In the genomic region with DNA sequence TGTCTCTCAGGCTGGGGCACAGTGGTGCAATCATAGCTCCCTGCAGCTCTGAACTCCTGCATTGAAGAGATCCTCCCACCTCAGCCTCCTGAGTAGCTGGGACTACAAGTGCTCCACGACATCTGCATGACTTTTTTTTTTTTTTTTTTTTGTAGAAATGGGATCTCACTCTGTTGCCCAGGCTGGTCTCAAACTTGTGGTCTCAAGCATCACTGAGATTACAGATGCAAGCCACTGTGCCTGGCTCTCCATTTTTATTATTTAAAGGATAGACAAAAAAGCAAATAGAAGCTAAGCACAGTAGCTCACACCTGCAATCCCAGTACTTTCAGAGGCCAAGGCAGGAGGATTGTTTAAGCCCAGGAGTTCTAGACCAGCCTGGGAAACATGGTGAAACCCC, we compare ENCODE assay signal across 34 cellular contexts.
"Had no signal": no experiment of that assay in that cellular context is flagged by ENCODE, and none has a peak within 500 bp of the region (broad histone marks: within the 10 kb centered on the region; RNA-seq: fewer than 3 reads in every experiment).

No MANE protein-coding gene starts in this region.

- H3K4me3 ChIP-seq: MG63 had no signal

- H3K27me3 ChIP-seq: MG63 had no signal

- H3K9me3 ChIP-seq: MG63 had no signal

- DNase-seq: Karpas-422, Kasumi-1, MG63, MM.1S, MV-4-11, NCI-H1048, NCI-H1092, NCI-H1092 treated with DMSO at 0.1 percent for 48 hours, NCI-H1105, NCI-H1105 treated with DMSO at 0.1 percent for 48 hours, NCI-H1417, NCI-H1417 treated with DMSO at 0.1 percent for 48 hours, NCI-H1436, NCI-H1436 treated with DMSO at 0.1 percent for 48 hours, NCI-H146, NCI-H1694, NCI-H1694 treated with DMSO at 0.1 percent for 48 hours, NCI-H187, NCI-H187 treated with DMSO at 0.1 percent for 48 hours, NCI-H1930, NCI-H2029, NCI-H2029 treated with DMSO at 0.1 percent for 48 hours, NCI-H2081, NCI-H2081 treated with DMSO at 0.1 percent for 48 hours, NCI-H2107, NCI-H2171, NCI-H2171 treated with DMSO at 0.1 percent for 48 hours, NCI-H2227 treated with DMSO at 0.1 percent for 48 hours, NCI-H226, NCI-H345, NCI-H446, NCI-H446 treated with DMSO at 0.1 percent for 48 hours, NCI-H510A, NCI-H510A treated with DMSO at 0.1 percent for 48 hours had no signal

- H3K36me3 ChIP-seq: MG63 had no signal
